9 cellular contexts compared by ENCODE assay signal in the genomic region with DNA sequence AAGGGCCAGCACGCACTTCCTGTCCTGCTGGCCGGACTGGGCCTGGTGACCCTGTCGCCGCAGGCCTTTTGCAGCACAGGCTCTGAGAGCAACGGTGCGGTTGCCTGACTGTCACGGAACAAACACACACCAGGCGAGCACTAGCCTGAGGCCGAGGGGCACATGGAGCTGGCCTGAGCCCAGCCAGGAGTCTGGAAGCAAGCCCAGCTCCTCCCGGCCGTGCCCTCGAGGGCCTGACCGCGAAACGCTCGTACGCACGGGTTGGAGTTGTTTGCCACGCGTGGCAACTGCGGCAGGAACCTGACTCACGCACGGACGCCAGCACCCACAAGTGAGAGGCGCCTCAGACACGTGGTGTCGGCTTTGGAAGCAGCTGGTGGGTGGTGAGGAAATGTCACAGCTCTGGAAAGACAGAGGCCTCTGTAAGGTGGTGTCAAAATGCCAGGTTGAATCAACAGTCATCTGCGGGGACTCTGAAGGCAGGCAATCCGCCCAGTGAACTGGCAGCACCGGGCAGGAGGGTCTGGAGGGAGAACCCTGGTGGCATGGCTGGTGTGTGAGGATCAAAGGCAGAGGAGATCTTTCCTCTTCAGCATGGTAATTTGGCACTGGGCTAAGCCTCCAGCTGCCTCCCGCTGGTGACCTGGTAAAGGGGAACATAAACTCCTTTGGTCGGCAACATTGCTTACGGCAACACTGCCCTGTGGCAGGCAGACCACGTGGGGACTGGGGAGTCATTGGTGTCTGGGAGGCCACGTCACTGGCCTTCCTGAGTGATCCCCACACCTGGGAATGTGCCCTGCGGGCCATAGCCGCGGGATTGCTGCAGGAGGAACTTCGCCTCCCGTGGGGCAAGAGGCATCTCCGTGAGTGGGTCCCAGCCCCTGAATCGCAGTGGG. TPM values are rescaled to one million over a fixed set of nuclear protein-coding genes. Genes with fewer than 3 reads are reported as not detected.
DNase-seq lines count a peak whose midpoint lies in the region; ATAC-seq and TF ChIP-seq lines count a peak whose summit lies in the region.
"Had no signal": no experiment of that assay in that cellular context is flagged by ENCODE, and none has a peak within 500 bp of the region (broad histone marks: within the 10 kb centered on the region; RNA-seq: fewer than 3 reads in every experiment).

No MANE protein-coding gene starts in this region.

- no peaks in the 10 kb centered on the region for H3K36me3 ChIP-seq in SJCRH30
- H3K36me3 ChIP-seq: pancreas had no signal

- intact Hi-C loops in dorsolateral prefrontal cortex (cut with DNase I): no loop called here
- intact Hi-C loops in right cardiac atrium (cut with DNase I): no loop called here

- no peak overlapping the region for H3K27ac ChIP-seq in SJCRH30
- H3K27ac ChIP-seq in dorsolateral prefrontal cortex: no peak overlapping the region
- no peak overlapping the region for H3K27ac ChIP-seq in right cardiac atrium (ENCODE audit: low read length)
- H3K27ac ChIP-seq: pancreas had no signal

- DNase-seq in H4 (ENCODE audit: low spot score): peak; percentile 91
- peak; percentile 53 to 60 for DNase-seq in SJCRH30
- peak in 8 of 10 donors; percentile 14 to 77 (median 52) for DNase-seq in dorsolateral prefrontal cortex
- DNase-seq in stimulated activated CD4-positive, alpha-beta T cell treated with anti-CD3 and anti-CD28 coated beads, Interleukin-4, amount 100 ng/mL, for 4 hours: peak; percentile 45 to 77
- no peak for DNase-seq in right cardiac atrium

- H3K4me1 ChIP-seq in SJCRH30 (no peaks in the 10 kb centered on the region), right cardiac atrium (ENCODE audit: control insufficient read depth, insufficient read depth, low read length) (no peaks in the 10 kb centered on the region)
- H3K4me1 ChIP-seq: pancreas had no signal

- WGBS in right cardiac atrium: 75% methylated on average over 42 of the region's 42 CpGs

- ATAC-seq in HG02610 (IDR thresholded peaks at IDR 0.05; ENCODE audit: unreplicated experiment) (no peak), right cardiac atrium (no peak), HG03571 (IDR thresholded peaks at IDR 0.05; ENCODE audit: unreplicated experiment) (no peak), HG03469 (IDR thresholded peaks at IDR 0.05; ENCODE audit: unreplicated experiment) (no peak)
- ATAC-seq: pancreas had no signal

- H3K27me3 ChIP-seq in SJCRH30 (no peaks in the 10 kb centered on the region; the same call in none of the 2 replicates), dorsolateral prefrontal cortex (peaks cover 0 to 11% (median 0%) of the 10 kb centered on the region in 45 donors), right cardiac atrium (ENCODE audit: control insufficient read depth, insufficient read depth) (no peaks in the 10 kb centered on the region)

- H3K9me3 ChIP-seq in SJCRH30 (replicated peaks) (no peaks in the 10 kb centered on the region), right cardiac atrium (ENCODE audit: control insufficient read depth, low read length) (no peaks in the 10 kb centered on the region)
- H3K9me3 ChIP-seq: pancreas had no signal

- TF ChIP-seq CTCF in dorsolateral prefrontal cortex (IDR thresholded peaks at IDR 0.05 in 54 of 56, conservative IDR thresholded peaks at IDR 0.05 in 2 of 56; ENCODE audit: low read depth in 1 of 56, partially characterized antibody in 56 of 56): no peak

- H3K4me3 ChIP-seq in SJCRH30 (no peak overlapping the region), dorsolateral prefrontal cortex (no peak overlapping the region), right cardiac atrium (ENCODE audit: low read length) (no peak overlapping the region)
- H3K4me3 ChIP-seq: pancreas had no signal

RNA-seq across cellular contexts. Expression of a gene that starts 15.3 kb away (rescaled TPM):
- not detected in 2 replicates for total RNA-seq in H4 (2014; rRNA removed; shearing (Covaris generic))
- total RNA-seq in SJCRH30 (2014; rRNA removed; shearing (Covaris generic)): not detected in 2 replicates
- 1 to 10 TPM in 4 of 120 experiments, under 1 TPM in 52, not detected in 64; 0.11 to 1.7 (median 0.30) TPM for total RNA-seq in dorsolateral prefrontal cortex
- under 1 TPM in 1 of 4 donors, not detected in 3; 0.06 TPM for total RNA-seq in right cardiac atrium
- not detected for polyA plus RNA-seq in right cardiac atrium
- total RNA-seq: pancreas had no signal
- polyA plus RNA-seq: pancreas had no signal

RNA-seq across cellular contexts. Expression of a gene that starts 30.2 kb away (rescaled TPM):
- not detected in 2 replicates for total RNA-seq in H4 (2014; rRNA removed; shearing (Covaris generic))
- total RNA-seq in SJCRH30 (2014; rRNA removed; shearing (Covaris generic)): not detected in 2 replicates
- total RNA-seq in dorsolateral prefrontal cortex (under 1 TPM in 1 of 120 experiments, not detected in 119; 0.21 TPM), right cardiac atrium (not detected)
- not detected for polyA plus RNA-seq in right cardiac atrium
- total RNA-seq: pancreas had no signal
- polyA plus RNA-seq: pancreas had no signal

RNA-seq across cellular contexts. Expression of a gene that starts 57.3 kb away (rescaled TPM):
- 1.4 and 3.3 TPM in 2 replicates for total RNA-seq in H4 (2014; rRNA removed; shearing (Covaris generic))
- 0.04 and 0.18 TPM in 2 replicates for total RNA-seq in SJCRH30 (2014; rRNA removed; shearing (Covaris generic))
- total RNA-seq in dorsolateral prefrontal cortex (100 to 1,000 TPM in 92 of 120 experiments, 10 to 100 TPM in 28; 59.3 to 331 (median 119) TPM), right cardiac atrium (under 1 TPM in 3 of 4 donors, not detected in 1; 0.14 to 0.71 (median 0.14) TPM)
- 1.2 TPM for polyA plus RNA-seq in right cardiac atrium

Comparison
In these comparisons a context has a peak if more than half of its experiments do, and no peak if none do; other contexts are left out.
1. DNase-seq: peak in H4 (single experiment), SJCRH30 (2 of 2), dorsolateral prefrontal cortex (8 of 10) and stimulated activated CD4-positive, alpha-beta T cell treated with anti-CD3 and anti-CD28 coated beads, Interleukin-4, amount 100 ng/mL, for 4 hours (2 of 2); none in right cardiac atrium (0 of 3).
2. RNA of a gene that starts 57.3 kb away (total RNA-seq): 59.3 to 331 TPM in dorsolateral prefrontal cortex; 1.4 to 3.3 TPM in H4, 0.14 to 0.71 TPM in right cardiac atrium and 0.04 to 0.18 TPM in SJCRH30; every median in the first group is over 10 times any median in the second.